Comparison of ENCODE assay signal across 28 cellular contexts in genomic region chr20:51734876-51735499, GRCh38. TPM values are rescaled to one million over a fixed set of nuclear protein-coding genes. Genes with fewer than 3 reads are reported as not detected.
DNase-seq lines count a peak whose midpoint lies in the region; ATAC-seq and TF ChIP-seq lines count a peak whose summit lies in the region.
"Had no signal": no experiment of that assay in that cellular context is flagged by ENCODE, and none has a peak within 500 bp of the region (broad histone marks: within the 10 kb centered on the region; RNA-seq: fewer than 3 reads in every experiment).

No MANE protein-coding gene starts in this region.

- TF ChIP-seq CTCF in HEK293 (tag by site-specific recombination; IDR thresholded peaks at IDR 0.05) (no peak), colonic mucosa (IDR thresholded peaks at IDR 0.05) (no peak), omental fat pad (IDR thresholded peaks at IDR 0.05) (no peak), mesothelial cell of epicardium (IDR thresholded peaks at IDR 0.05; ENCODE audit: unreplicated experiment) (no peak), chondrocyte (IDR thresholded peaks at IDR 0.05) (no peak)

- peaks cover 6% of the 10 kb centered on the region for H3K4me1 Mint-ChIP-seq in mesothelial cell of epicardium
- peaks cover 37% of the 10 kb centered on the region for H3K4me1 Mint-ChIP-seq in chondrocyte (ENCODE audit: low read depth)
- H3K4me1 Mint-ChIP-seq: B cell, IgD-negative memory B cell had no signal

- no peaks in the 10 kb centered on the region for H3K27me3 ChIP-seq in colonic mucosa

- H3K4me3 ChIP-seq in HEK293 (ENCODE audit: low read depth, low read length), result no peak overlapping the region
- H3K4me3 ChIP-seq in colonic mucosa, result no peak overlapping the region
- H3K4me3 ChIP-seq: GM12878, SK-N-MC had no signal

- no peak overlapping the region for H3K4me3 Mint-ChIP-seq in mesothelial cell of epicardium
- H3K4me3 Mint-ChIP-seq in chondrocyte (ENCODE audit: unreplicated experiment), result no peak overlapping the region
- H3K4me3 Mint-ChIP-seq: B cell; CD14-positive monocyte; CD8-positive, alpha-beta memory T cell; IgD-negative memory B cell had no signal

- H3K27ac ChIP-seq in HEK293 (ENCODE audit: extremely low read depth, low read depth, low read length) (no peak overlapping the region), colonic mucosa (peak overlapping the region; percentile 68)
- H3K27ac ChIP-seq: RWPE1, SK-N-MC had no signal

- H3K27me3 Mint-ChIP-seq in mesothelial cell of epicardium (ENCODE audit: low read depth) (no peaks in the 10 kb centered on the region), chondrocyte (ENCODE audit: low read depth) (no peaks in the 10 kb centered on the region)
- H3K27me3 Mint-ChIP-seq: IgD-negative memory B cell had no signal

- H3K36me3 ChIP-seq in HEK293 (ENCODE audit: control insufficient read depth in 2 of 2, insufficient read depth in 1 of 2, low read length in 2 of 2) (no peaks in the 10 kb centered on the region), colonic mucosa (no peaks in the 10 kb centered on the region)

- H3K9me3 Mint-ChIP-seq in mesothelial cell of epicardium, result no peaks in the 10 kb centered on the region
- H3K9me3 Mint-ChIP-seq in chondrocyte (ENCODE audit: low read depth), result no peaks in the 10 kb centered on the region
- H3K9me3 Mint-ChIP-seq: CD8-positive, alpha-beta memory T cell; IgD-negative memory B cell had no signal

- POLR2A ChIA-PET in HEK293 (lab: Yijun Ruan, JAX), result no interaction called here

- DNase-seq in NCI-H146 treated with DMSO at 0.1 percent for 48 hours (lab: John Stamatoyannopoulos, UW; ENCODE audit: unreplicated experiment) (peak; percentile 77), colonic mucosa (no peak), omental fat pad (ENCODE audit: low spot score) (no peak), mesothelial cell of epicardium (ENCODE audit: low spot score in 2 of 2, unreplicated experiment in 2 of 2) (no peak), SKM-1 treated with dmso at 0.1 percent for 144 hours (lab: John Stamatoyannopoulos, UW; ENCODE audit: unreplicated experiment) (no peak), chondrocyte (ENCODE audit: low spot score) (no peak), kidney glomerular epithelial cell (lab: John Stamatoyannopoulos, UW) (no peak)
- DNase-seq: CD8-positive, alpha-beta memory T cell; DMS 273 treated with DMSO at 0.1 percent for 48 hours; DMS79; EL; GDM1; H7; NCI-H1048; NCI-H1417 treated with DMSO at 0.1 percent for 48 hours; NCI-H187 treated with DMSO at 0.1 percent for 48 hours; NCI-H446; NCI-H524 treated with DMSO at 0.1 percent for 48 hours; SHP77; SW 1271 had no signal

- H3K4me1 ChIP-seq in HEK293 (ENCODE audit: control insufficient read depth, insufficient read depth, low read length) (peaks cover 11% of the 10 kb centered on the region), colonic mucosa (no peaks in the 10 kb centered on the region)

- peak overlapping the region in 1 of 2 donors; percentile 2 for H3K9ac ChIP-seq in colonic mucosa (ENCODE audit: low read depth in 2 of 2, low read length in 2 of 2)

- intact Hi-C loops in colonic mucosa (cut with DNase I), result no loop called here

- peaks cover 3% of the 10 kb centered on the region for H3K36me3 Mint-ChIP-seq in mesothelial cell of epicardium
- no peaks in the 10 kb centered on the region for H3K36me3 Mint-ChIP-seq in chondrocyte (ENCODE audit: low read depth)
- H3K36me3 Mint-ChIP-seq: CD14-positive monocyte; CD8-positive, alpha-beta memory T cell had no signal

- CTCF ChIA-PET in HEK293 (lab: Yijun Ruan, JAX), result interaction anchor here (0.9 to 1.3 kb wide), 2 partner anchors 17 to 65 kb away, joined by 3 read pairs; no protein-coding TSS in a partner anchor

- no peak overlapping the region for H3K27ac Mint-ChIP-seq in mesothelial cell of epicardium
- H3K27ac Mint-ChIP-seq in chondrocyte (ENCODE audit: unreplicated experiment), result no peak overlapping the region
- H3K27ac Mint-ChIP-seq: B cell, CD14-positive monocyte, IgD-negative memory B cell had no signal

- peak; percentile 21 for ATAC-seq in omental fat pad (ENCODE audit: low FRiP score)
- ATAC-seq: GM12878, Panc1 had no signal

- H3K9me3 ChIP-seq in HEK293 (ENCODE audit: control insufficient read depth, insufficient read depth, low read depth, low read length) (no peaks in the 10 kb centered on the region), colonic mucosa (no peaks in the 10 kb centered on the region)

TF ChIP-seq in HEK293, 187 proteins besides CTCF, POLR2A, EP300 and RAD21:
- TF ChIP-seq PRDM10 (tag by site-specific recombination; IDR thresholded peaks at IDR 0.05), result peak; percentile 13; the same call in 1 of the 2 replicates
- no peak for TF ChIP-seq FEZF1 (tag by site-specific recombination; IDR thresholded peaks at IDR 0.05)

RNA-seq across cellular contexts. Expression of gene ATP9A, which starts 33.2 kb away (rescaled TPM):
- total RNA-seq in colonic mucosa, result 10 to 100 TPM; 40.2 to 70.1 TPM
- 100 to 1,000 TPM in 1 of 4 donors, 10 to 100 TPM in 3; 16.7 to 129 (median 55.0) TPM for total RNA-seq in omental fat pad
- total RNA-seq in mesothelial cell of epicardium, result 77.1 to 80.0 TPM (median 79.1 TPM) in 3 replicates
- 43.1 to 49.6 TPM (median 43.4 TPM) in 3 replicates for total RNA-seq in chondrocyte
